In the genomic region with DNA sequence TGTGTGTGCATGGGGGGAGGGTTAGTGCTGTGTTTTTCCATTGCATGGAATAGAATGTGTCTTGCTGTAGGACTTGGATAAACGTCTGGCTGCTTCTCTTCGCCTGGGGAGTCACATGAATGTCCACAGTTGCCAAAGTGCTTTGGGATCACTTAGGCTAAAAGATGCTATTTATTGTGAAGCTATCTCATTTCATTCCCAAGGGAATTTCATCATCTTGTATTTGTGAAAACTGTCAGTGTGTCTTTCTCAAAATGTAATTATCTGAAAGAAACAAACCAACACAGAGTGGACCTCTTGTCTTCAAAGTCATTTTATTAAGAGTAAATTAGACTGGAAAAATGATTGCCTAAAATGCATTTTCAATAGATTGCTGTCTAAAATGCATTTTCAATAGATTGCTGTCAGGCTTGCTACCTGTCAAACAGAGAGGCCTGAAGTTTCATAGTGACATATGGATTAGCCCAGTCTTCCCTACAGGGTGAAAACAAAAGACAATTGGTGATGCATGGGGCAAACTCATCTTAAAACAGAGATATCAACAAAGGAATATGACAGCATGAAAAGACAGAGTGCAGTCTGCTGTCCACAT, we compare ENCODE assay signal across 1 cellular context.
TF ChIP-seq lines count a peak whose summit lies in the region.

No MANE protein-coding gene starts in this region.

TF ChIP-seq in GM12878, 131 proteins besides CTCF, POLR2A, EP300 and RAD21 (continued from another document):
- TF ChIP-seq, protein P1, sequence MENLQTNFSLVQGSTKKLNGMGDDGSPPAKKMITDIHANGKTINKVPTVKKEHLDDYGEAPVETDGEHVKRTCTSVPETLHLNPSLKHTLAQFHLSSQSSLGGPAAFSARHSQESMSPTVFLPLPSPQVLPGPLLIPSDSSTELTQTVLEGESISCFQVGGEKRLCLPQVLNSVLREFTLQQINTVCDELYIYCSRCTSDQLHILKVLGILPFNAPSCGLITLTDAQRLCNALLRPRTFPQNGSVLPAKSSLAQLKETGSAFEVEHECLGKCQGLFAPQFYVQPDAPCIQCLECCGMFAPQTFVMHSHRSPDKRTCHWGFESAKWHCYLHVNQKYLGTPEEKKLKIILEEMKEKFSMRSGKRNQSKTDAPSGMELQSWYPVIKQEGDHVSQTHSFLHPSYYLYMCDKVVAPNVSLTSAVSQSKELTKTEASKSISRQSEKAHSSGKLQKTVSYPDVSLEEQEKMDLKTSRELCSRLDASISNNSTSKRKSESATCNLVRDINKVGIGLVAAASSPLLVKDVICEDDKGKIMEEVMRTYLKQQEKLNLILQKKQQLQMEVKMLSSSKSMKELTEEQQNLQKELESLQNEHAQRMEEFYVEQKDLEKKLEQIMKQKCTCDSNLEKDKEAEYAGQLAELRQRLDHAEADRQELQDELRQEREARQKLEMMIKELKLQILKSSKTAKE (IDR thresholded peaks at IDR 0.05; ENCODE audit: low read depth, poor library complexity, severe bottlenecking): no peak
- no peak for TF ChIP-seq SPI1 (IDR thresholded peaks at IDR 0.05; ENCODE audit: borderline replicate concordance, insufficient read depth, low read depth, low read length)
- TF ChIP-seq, protein P2, sequence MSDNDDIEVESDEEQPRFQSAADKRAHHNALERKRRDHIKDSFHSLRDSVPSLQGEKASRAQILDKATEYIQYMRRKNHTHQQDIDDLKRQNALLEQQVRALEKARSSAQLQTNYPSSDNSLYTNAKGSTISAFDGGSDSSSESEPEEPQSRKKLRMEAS (IDR thresholded peaks at IDR 0.05; ENCODE audit: low read depth, low read length): no peak
- TF ChIP-seq FOS (IDR thresholded peaks at IDR 0.05; ENCODE audit: borderline replicate concordance, extremely low read depth, insufficient read length): no peak
- TF ChIP-seq SMAD5 (IDR thresholded peaks at IDR 0.05; ENCODE audit: low read depth): no peak
- TF ChIP-seq TCF12 (IDR thresholded peaks at IDR 0.05; ENCODE audit: low read depth, low read length): no peak
- TF ChIP-seq CHD4 (IDR thresholded peaks at IDR 0.05): no peak
- TF ChIP-seq, protein P3, sequence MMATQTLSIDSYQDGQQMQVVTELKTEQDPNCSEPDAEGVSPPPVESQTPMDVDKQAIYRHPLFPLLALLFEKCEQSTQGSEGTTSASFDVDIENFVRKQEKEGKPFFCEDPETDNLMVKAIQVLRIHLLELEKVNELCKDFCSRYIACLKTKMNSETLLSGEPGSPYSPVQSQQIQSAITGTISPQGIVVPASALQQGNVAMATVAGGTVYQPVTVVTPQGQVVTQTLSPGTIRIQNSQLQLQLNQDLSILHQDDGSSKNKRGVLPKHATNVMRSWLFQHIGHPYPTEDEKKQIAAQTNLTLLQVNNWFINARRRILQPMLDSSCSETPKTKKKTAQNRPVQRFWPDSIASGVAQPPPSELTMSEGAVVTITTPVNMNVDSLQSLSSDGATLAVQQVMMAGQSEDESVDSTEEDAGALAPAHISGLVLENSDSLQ (IDR thresholded peaks at IDR 0.05): no peak
- TF ChIP-seq, protein P4, sequence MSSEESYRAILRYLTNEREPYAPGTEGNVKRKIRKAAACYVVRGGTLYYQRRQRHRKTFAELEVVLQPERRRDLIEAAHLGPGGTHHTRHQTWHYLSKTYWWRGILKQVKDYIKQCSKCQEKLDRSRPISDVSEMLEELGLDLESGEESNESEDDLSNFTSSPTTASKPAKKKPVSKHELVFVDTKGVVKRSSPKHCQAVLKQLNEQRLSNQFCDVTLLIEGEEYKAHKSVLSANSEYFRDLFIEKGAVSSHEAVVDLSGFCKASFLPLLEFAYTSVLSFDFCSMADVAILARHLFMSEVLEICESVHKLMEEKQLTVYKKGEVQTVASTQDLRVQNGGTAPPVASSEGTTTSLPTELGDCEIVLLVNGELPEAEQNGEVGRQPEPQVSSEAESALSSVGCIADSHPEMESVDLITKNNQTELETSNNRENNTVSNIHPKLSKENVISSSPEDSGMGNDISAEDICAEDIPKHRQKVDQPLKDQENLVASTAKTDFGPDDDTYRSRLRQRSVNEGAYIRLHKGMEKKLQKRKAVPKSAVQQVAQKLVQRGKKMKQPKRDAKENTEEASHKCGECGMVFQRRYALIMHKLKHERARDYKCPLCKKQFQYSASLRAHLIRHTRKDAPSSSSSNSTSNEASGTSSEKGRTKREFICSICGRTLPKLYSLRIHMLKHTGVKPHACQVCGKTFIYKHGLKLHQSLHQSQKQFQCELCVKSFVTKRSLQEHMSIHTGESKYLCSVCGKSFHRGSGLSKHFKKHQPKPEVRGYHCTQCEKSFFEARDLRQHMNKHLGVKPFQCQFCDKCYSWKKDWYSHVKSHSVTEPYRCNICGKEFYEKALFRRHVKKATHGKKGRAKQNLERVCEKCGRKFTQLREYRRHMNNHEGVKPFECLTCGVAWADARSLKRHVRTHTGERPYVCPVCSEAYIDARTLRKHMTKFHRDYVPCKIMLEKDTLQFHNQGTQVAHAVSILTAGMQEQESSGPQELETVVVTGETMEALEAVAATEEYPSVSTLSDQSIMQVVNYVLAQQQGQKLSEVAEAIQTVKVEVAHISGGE (CRISPR knock-in tag; IDR thresholded peaks at IDR 0.05): no peak
- TF ChIP-seq NFYA (IDR thresholded peaks at IDR 0.05; ENCODE audit: borderline replicate concordance, low read depth, low read length): no peak
- TF ChIP-seq SUPT20H (IDR thresholded peaks at IDR 0.05; ENCODE audit: borderline replicate concordance, control insufficient read depth, low read depth, low read length): no peak
- no peak for TF ChIP-seq LARP7 (IDR thresholded peaks at IDR 0.05)
- TF ChIP-seq KLF5 (IDR thresholded peaks at IDR 0.05; ENCODE audit: partially characterized antibody): no peak
- no peak for TF ChIP-seq PML (IDR thresholded peaks at IDR 0.05; ENCODE audit: low read length)
